ENCODE assay signal across 9 cellular contexts in genomic region chr7:21355406-21355874, GRCh38.
DNase-seq lines count a peak whose midpoint lies in the region; ATAC-seq and TF ChIP-seq lines count a peak whose summit lies in the region.
"Had no signal": no experiment of that assay in that cellular context is flagged by ENCODE, and none has a peak within 500 bp of the region (broad histone marks: within the 10 kb centered on the region; RNA-seq: fewer than 3 reads in every experiment).

No MANE protein-coding gene starts in this region.

- ATAC-seq in HG03039 (IDR thresholded peaks at IDR 0.05; ENCODE audit: unreplicated experiment), result peak; percentile 79
- peak; percentile 75 for ATAC-seq in memory B cell (ENCODE audit: low read depth)
- no peak for ATAC-seq in right cardiac atrium

- H3K36me3 ChIP-seq in ascending aorta, result no peaks in the 10 kb centered on the region
- H3K36me3 ChIP-seq: heart left ventricle had no signal

- H3K27me3 Mint-ChIP-seq in memory B cell, result no peaks in the 10 kb centered on the region

- intact Hi-C loops in ascending aorta (cut with DNase I), result no loop called here
- intact Hi-C loops in right cardiac atrium (cut with DNase I), result no loop called here

- WGBS in right cardiac atrium, result 66% methylated on average over 2 of the region's 2 CpGs

- no peak overlapping the region for H3K4me3 ChIP-seq in ascending aorta
- H3K4me3 ChIP-seq in right cardiac atrium (ENCODE audit: low read length), result no peak overlapping the region
- H3K4me3 ChIP-seq: heart left ventricle had no signal

- H3K27ac ChIP-seq in ascending aorta (no peak overlapping the region), right cardiac atrium (ENCODE audit: low read length) (no peak overlapping the region)

- no peaks in the 10 kb centered on the region for H3K9me3 Mint-ChIP-seq in memory B cell

- H3K36me3 Mint-ChIP-seq in memory B cell, result no peaks in the 10 kb centered on the region

- no peaks in the 10 kb centered on the region for H3K27me3 ChIP-seq in ascending aorta
- H3K27me3 ChIP-seq in right cardiac atrium (ENCODE audit: control insufficient read depth, insufficient read depth), result no peaks in the 10 kb centered on the region

- H3K4me3 Mint-ChIP-seq in memory B cell, result peak overlapping the region; percentile 1

- H3K27ac Mint-ChIP-seq in memory B cell, result peak overlapping the region; percentile 90

- H3K4me1 ChIP-seq in ascending aorta (no peaks in the 10 kb centered on the region), right cardiac atrium (ENCODE audit: control insufficient read depth, insufficient read depth, low read length) (no peaks in the 10 kb centered on the region)

- H3K4me1 Mint-ChIP-seq in memory B cell, result peaks cover 56% of the 10 kb centered on the region

- peak; percentile 44 for DNase-seq in GM19238 (ENCODE audit: insufficient read length, low spot score)
- DNase-seq in T-helper 1 cell, result peak in 4 of 5 donors; percentile 13 to 94 (median 32)
- peak; percentile 17 to 69 for DNase-seq in memory B cell (ENCODE audit: low spot score in 2 of 2)
- no peak for DNase-seq in mucosa of gallbladder (ENCODE audit: low spot score)
- DNase-seq in ACHN, result no peak
- DNase-seq in ascending aorta (ENCODE audit: low spot score in 2 of 2), result no peak
- no peak for DNase-seq in right cardiac atrium
- DNase-seq: heart left ventricle had no signal

- in situ Hi-C loops in ACHN (cut with HindIII; ENCODE audit: low pct_ligation_motif_present, low pct_unique_long_range_greater_than_20kb, low sequenced_read_pairs), result no loop called here

- no peaks in the 10 kb centered on the region for H3K9me3 ChIP-seq in ascending aorta
- no peaks in the 10 kb centered on the region for H3K9me3 ChIP-seq in right cardiac atrium (ENCODE audit: control insufficient read depth, low read length)
- H3K9me3 ChIP-seq: heart left ventricle had no signal

- TF ChIP-seq CTCF in ascending aorta (IDR thresholded peaks at IDR 0.05), result no peak

Comparison
In these comparisons a context has a peak if more than half of its experiments do, and no peak if none do; other contexts are left out.
1. DNase-seq: peak in GM19238 (single experiment), T-helper 1 cell (4 of 5) and memory B cell (2 of 2); none in mucosa of gallbladder (single experiment), ACHN (single experiment), ascending aorta (0 of 2) and right cardiac atrium (0 of 3).
2. ATAC-seq: peak in HG03039 (single experiment) and memory B cell (single experiment); none in right cardiac atrium (0 of 2).